ENCODE assay signal across 11 cellular contexts in the genomic region with DNA sequence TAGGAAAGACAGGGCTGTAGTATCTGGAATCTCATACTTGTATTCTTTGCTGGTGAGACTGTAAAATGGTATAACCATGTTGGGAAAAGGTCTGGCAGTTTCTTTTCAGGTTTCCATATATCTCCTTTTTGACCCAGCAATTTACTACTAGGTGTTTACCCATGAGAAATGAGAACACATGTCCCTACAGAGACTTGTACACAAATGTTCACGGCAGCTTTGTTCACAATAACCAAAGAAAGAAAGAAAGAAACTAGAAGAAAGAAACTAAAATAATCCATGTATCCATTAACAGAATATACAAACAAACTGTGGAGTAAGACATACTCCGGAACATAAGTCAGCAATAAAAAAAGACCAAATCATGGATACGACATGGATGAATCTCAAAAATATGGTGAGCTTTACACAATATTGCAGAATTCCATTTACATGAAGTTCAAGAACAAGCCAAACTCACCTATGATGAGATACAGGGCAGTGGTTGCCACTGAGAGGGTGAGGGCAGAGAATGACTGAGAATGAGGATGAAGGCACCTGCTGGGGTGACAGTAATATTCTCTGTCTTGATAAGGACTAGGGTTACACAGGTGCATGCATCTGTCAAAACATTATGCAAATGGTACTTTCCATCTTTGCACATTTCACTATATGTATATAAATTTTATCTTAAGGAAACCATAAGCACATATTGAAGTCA. TPM values are rescaled to one million over a fixed set of nuclear protein-coding genes. Genes with fewer than 3 reads are reported as not detected.
A peak's percentile ranks its signal among the peaks of the same experiment; 100 is the strongest.
DNase-seq lines count a peak whose midpoint lies in the region; ATAC-seq, FAIRE-seq and TF ChIP-seq lines count a peak whose summit lies in the region.
"Had no signal": no experiment of that assay in that cellular context is flagged by ENCODE, and none has a peak within 500 bp of the region (broad histone marks: within the 10 kb centered on the region; RNA-seq: fewer than 3 reads in every experiment).

No MANE protein-coding gene starts in this region.

- H3K27me3 Mint-ChIP-seq in activated naive CD8-positive, alpha-beta T cell treated with anti-CD3 and anti-CD28 coated beads for 36 hours: no peaks in the 10 kb centered on the region
- H3K27me3 Mint-ChIP-seq in osteocyte (ENCODE audit: unreplicated experiment): no peaks in the 10 kb centered on the region

- H3K36me3 ChIP-seq in ovary: no peaks in the 10 kb centered on the region

- H3K27ac ChIP-seq in foreskin keratinocyte: no peak overlapping the region
- no peak overlapping the region for H3K27ac ChIP-seq in ovary

- peak; percentile 17 for ATAC-seq in HG02642 (IDR thresholded peaks at IDR 0.05; ENCODE audit: poor library complexity, unreplicated experiment)
- no peak for ATAC-seq in foreskin keratinocyte
- ATAC-seq in GM19035 (IDR thresholded peaks at IDR 0.05; ENCODE audit: unreplicated experiment): no peak

- intact Hi-C loops in ovary (cut with DNase I): loop anchor here in 3 of 4 donors (10.0 kb wide), 5 partner anchors 56 to 216 kb away; no protein-coding TSS in a partner anchor

- DNase-seq in GM12892 (ENCODE audit: insufficient read length) (no peak), osteocyte (ENCODE audit: extremely low spot score, unreplicated experiment) (no peak), foreskin keratinocyte (no peak), T-helper 9 cell (no peak), ovary (no peak)
- no peak for DNase-seq in activated naive CD8-positive, alpha-beta T cell treated with anti-CD3 and anti-CD28 coated beads for 36 hours
- DNase-seq: activated CD4-positive, CD25-positive, alpha-beta regulatory T cell treated with anti-CD3 and anti-CD28 coated beads, Interleukin-2, amount 50 U/mL, for 72 hours; mesendoderm; NCI-H345 had no signal

- FAIRE-seq in GM12892 (lab: Jason Lieb, UNC): peak; percentile 66

- H3K4me3 Mint-ChIP-seq in activated naive CD8-positive, alpha-beta T cell treated with anti-CD3 and anti-CD28 coated beads for 36 hours: peak overlapping the region; percentile 98
- peak overlapping the region; percentile 39 for H3K4me3 Mint-ChIP-seq in osteocyte (ENCODE audit: unreplicated experiment)

- H3K4me3 ChIP-seq in ovary: no peak overlapping the region

- H3K4me1 ChIP-seq in foreskin keratinocyte (peaks cover 4% of the 10 kb centered on the region), ovary (ENCODE audit: insufficient read depth) (peaks cover 12% of the 10 kb centered on the region)

- peak overlapping the region; percentile 98 for H3K27ac Mint-ChIP-seq in activated naive CD8-positive, alpha-beta T cell treated with anti-CD3 and anti-CD28 coated beads for 36 hours
- H3K27ac Mint-ChIP-seq in osteocyte (ENCODE audit: unreplicated experiment): peak overlapping the region; percentile 96

- no peak for TF ChIP-seq CTCF in osteocyte (IDR thresholded peaks at IDR 0.05)
- no peak for TF ChIP-seq CTCF in foreskin keratinocyte (conservative IDR thresholded peaks at IDR 0.05)
- no peak for TF ChIP-seq CTCF in ovary (IDR thresholded peaks at IDR 0.05)

- TF ChIP-seq POLR2A in GM12892 (IDR thresholded peaks at IDR 0.05; ENCODE audit: low read depth, low read length) (peak; percentile 90), ovary (IDR thresholded peaks at IDR 0.05) (no peak)

- 95 to 99% (median 95%) methylated on average over 3 of the region's 3 CpGs for whole genome bisulfite sequencing in ovary, 3 donors

- H3K36me3 Mint-ChIP-seq in activated naive CD8-positive, alpha-beta T cell treated with anti-CD3 and anti-CD28 coated beads for 36 hours: peaks cover 63% of the 10 kb centered on the region
- H3K36me3 Mint-ChIP-seq in osteocyte (ENCODE audit: unreplicated experiment): peaks cover 3% of the 10 kb centered on the region

- H3K9me3 Mint-ChIP-seq in activated naive CD8-positive, alpha-beta T cell treated with anti-CD3 and anti-CD28 coated beads for 36 hours: no peaks in the 10 kb centered on the region
- no peaks in the 10 kb centered on the region for H3K9me3 Mint-ChIP-seq in osteocyte (ENCODE audit: unreplicated experiment)

- no peaks in the 10 kb centered on the region for H3K9me3 ChIP-seq in ovary

- H3K4me1 Mint-ChIP-seq in activated naive CD8-positive, alpha-beta T cell treated with anti-CD3 and anti-CD28 coated beads for 36 hours: peaks cover 72% of the 10 kb centered on the region
- peaks cover 52% of the 10 kb centered on the region for H3K4me1 Mint-ChIP-seq in osteocyte (ENCODE audit: unreplicated experiment)

- no peaks in the 10 kb centered on the region for H3K27me3 ChIP-seq in foreskin keratinocyte
- no peaks in the 10 kb centered on the region for H3K27me3 ChIP-seq in ovary

- no peak for TF ChIP-seq EP300 in ovary (IDR thresholded peaks at IDR 0.05)

RNA-seq across cellular contexts. Expression of a gene that starts 2.7 kb away (rescaled TPM):
- 163 TPM for polyA plus RNA-seq in GM12892 (2012; ENCODE audit: missing spikeins)
- 10 to 100 TPM; 84.2 to 84.8 TPM for total RNA-seq in activated naive CD8-positive, alpha-beta T cell treated with anti-CD3 and anti-CD28 coated beads for 36 hours
- total RNA-seq in osteocyte (79.6 and 84.1 TPM in 2 replicates), foreskin keratinocyte (29.3 and 33.9 TPM in 2 replicates), ovary (10 to 100 TPM; 25.2 to 52.4 (median 42.5) TPM)
- polyA plus RNA-seq in foreskin keratinocyte (18.5 and 19.9 TPM in 2 replicates), ovary (10 to 100 TPM; 61.5 to 63.1 TPM)
